15 cellular contexts compared by ENCODE assay signal in the genomic region with DNA sequence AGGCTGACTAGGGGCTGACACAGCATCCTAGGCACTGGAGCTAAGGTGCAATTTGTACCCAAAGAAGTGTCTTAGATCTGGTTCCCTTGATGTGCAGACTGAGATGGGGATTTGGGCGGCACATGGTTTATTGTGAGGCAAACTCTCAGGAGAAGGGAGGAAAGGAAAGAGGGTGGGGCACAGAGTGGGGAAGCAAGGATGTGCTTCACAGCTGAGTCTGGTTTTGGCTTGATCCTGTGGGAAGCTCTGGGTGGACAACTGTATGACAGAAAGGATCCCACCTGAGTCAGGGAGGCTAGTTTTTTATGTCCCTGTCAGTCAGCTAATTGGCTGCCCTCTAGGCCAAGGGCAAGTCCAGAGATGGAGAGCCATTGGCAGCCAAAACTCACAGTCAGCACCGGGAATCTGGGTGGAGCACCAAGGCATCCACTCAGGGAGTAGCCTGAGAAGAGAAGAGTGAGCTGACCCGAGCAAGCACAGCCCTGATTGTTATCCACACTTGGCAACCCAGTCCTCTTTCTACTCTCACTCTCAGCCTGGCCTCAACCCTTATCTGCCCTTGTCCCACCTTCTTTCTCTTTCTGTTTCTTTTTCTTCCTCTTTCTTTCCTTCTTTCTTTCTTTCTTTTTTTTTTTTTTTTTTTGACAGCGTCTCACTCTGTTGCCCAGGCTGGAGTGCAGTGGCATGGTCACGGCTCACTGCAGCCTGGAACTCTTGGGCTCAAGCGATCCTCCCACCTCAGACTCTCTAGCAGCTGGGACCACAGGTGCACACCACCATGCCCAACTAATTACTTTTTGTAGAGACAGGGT. TPM values are rescaled to one million over a fixed set of nuclear protein-coding genes. Genes with fewer than 3 reads are reported as not detected.
DNase-seq lines count a peak whose midpoint lies in the region; ATAC-seq and TF ChIP-seq lines count a peak whose summit lies in the region.
"Had no signal": no experiment of that assay in that cellular context is flagged by ENCODE, and none has a peak within 500 bp of the region (broad histone marks: within the 10 kb centered on the region; RNA-seq: fewer than 3 reads in every experiment).

No MANE protein-coding gene starts in this region.

- H4K8ac ChIP-seq in mesendoderm (ENCODE audit: low read depth, low read length), result peak overlapping the region; percentile 65

- H3K9ac ChIP-seq in mesendoderm (ENCODE audit: low read length), result no peak overlapping the region

- TF ChIP-seq CTCF in AG10803 (conservative IDR thresholded peaks at IDR 0.05; ENCODE audit: low read length), result no peak

- peaks cover 15% of the 10 kb centered on the region for H3K27me3 Mint-ChIP-seq in activated T-cell treated with anti-CD3 and anti-CD28 coated beads, Interleukin-2, amount 50 U/mL, for 24 hours
- peaks cover 42% of the 10 kb centered on the region for H3K27me3 Mint-ChIP-seq in stimulated activated memory B cell treated with anti-CD40 and anti-IgM and Interleukin-4, amounts not matched to agents 10 μg/mL and 1 μg/mL and 100 μg/mL, for 72 hours

- H3K27ac Mint-ChIP-seq in activated T-cell treated with anti-CD3 and anti-CD28 coated beads, Interleukin-2, amount 50 U/mL, for 24 hours, result no peak overlapping the region
- no peak overlapping the region for H3K27ac Mint-ChIP-seq in stimulated activated memory B cell treated with anti-CD40 and anti-IgM and Interleukin-4, amounts not matched to agents 10 μg/mL and 1 μg/mL and 100 μg/mL, for 72 hours
- H3K27ac Mint-ChIP-seq: activated CD4-positive, alpha-beta T cell treated with anti-CD3 and anti-CD28 coated beads, Interleukin-2, amount 10 ng/mL, durations not matched to agents 7 days and 5 days; activated T-helper 1 cell treated with anti-CD3 and anti-CD28 coated beads, Interleukin-12 subunit alpha, Interleukin-12 subunit beta, Interleukin-2, Interleukin-4 antibody, amounts not matched to agents 30 ng/mL and 10 ng/mL and 1 ng/mL, durations not matched to agents 14 hours and 24 hours and 36 hours; mesothelial cell of epicardium had no signal

- H3K27ac ChIP-seq in mesendoderm (ENCODE audit: low read depth, low read length), result no peak overlapping the region

- no peaks in the 10 kb centered on the region for H3K79me2 ChIP-seq in mesendoderm (ENCODE audit: control insufficient read depth, insufficient read depth, low read length)

- no peak overlapping the region for H4K5ac ChIP-seq in mesendoderm (ENCODE audit: low read length)

- DNase-seq in AG10803 (ENCODE audit: low read depth), result peak; percentile 33
- DNase-seq in MG63, result peak; percentile 60
- DNase-seq in mesendoderm, result no peak
- no peak for DNase-seq in activated T-cell treated with anti-CD3 and anti-CD28 coated beads, Interleukin-2, amount 50 U/mL, for 24 hours
- DNase-seq: activated CD4-positive, alpha-beta T cell treated with anti-CD3 and anti-CD28 coated beads, Interleukin-2, amount 10 ng/mL, durations not matched to agents 7 days and 5 days; NCI-H2227 treated with DMSO at 0.1 percent for 48 hours; stimulated activated CD4-positive, alpha-beta T cell treated with anti-CD3 and anti-CD28 coated beads, Interleukin-2, amount 100 ng/mL, for 24 hours; T-helper 1 cell had no signal

- H3K36me3 ChIP-seq in MG63 (peaks cover 9% of the 10 kb centered on the region), mesendoderm (ENCODE audit: control insufficient read depth, insufficient read depth, low read length) (no peaks in the 10 kb centered on the region)

- H3K9me3 Mint-ChIP-seq in activated T-cell treated with anti-CD3 and anti-CD28 coated beads, Interleukin-2, amount 50 U/mL, for 24 hours, result no peaks in the 10 kb centered on the region
- no peaks in the 10 kb centered on the region for H3K9me3 Mint-ChIP-seq in stimulated activated memory B cell treated with anti-CD40 and anti-IgM and Interleukin-4, amounts not matched to agents 10 μg/mL and 1 μg/mL and 100 μg/mL, for 72 hours
- H3K9me3 Mint-ChIP-seq: activated CD4-positive, alpha-beta T cell treated with anti-CD3 and anti-CD28 coated beads, Interleukin-2, amount 10 ng/mL, durations not matched to agents 7 days and 5 days; activated T-helper 1 cell treated with anti-CD3 and anti-CD28 coated beads, Interleukin-12 subunit alpha, Interleukin-12 subunit beta, Interleukin-2, Interleukin-4 antibody, amounts not matched to agents 30 ng/mL and 10 ng/mL and 1 ng/mL, durations not matched to agents 14 hours and 24 hours and 36 hours; mesothelial cell of epicardium had no signal

- H3K4me3 Mint-ChIP-seq in activated T-cell treated with anti-CD3 and anti-CD28 coated beads, Interleukin-2, amount 50 U/mL, for 24 hours, result no peak overlapping the region
- H3K4me3 Mint-ChIP-seq in stimulated activated memory B cell treated with anti-CD40 and anti-IgM and Interleukin-4, amounts not matched to agents 10 μg/mL and 1 μg/mL and 100 μg/mL, for 72 hours, result no peak overlapping the region
- H3K4me3 Mint-ChIP-seq: activated CD4-positive, alpha-beta T cell treated with anti-CD3 and anti-CD28 coated beads, Interleukin-2, amount 10 ng/mL, durations not matched to agents 7 days and 5 days; activated T-helper 1 cell treated with anti-CD3 and anti-CD28 coated beads, Interleukin-12 subunit alpha, Interleukin-12 subunit beta, Interleukin-2, Interleukin-4 antibody, amounts not matched to agents 30 ng/mL and 10 ng/mL and 1 ng/mL, durations not matched to agents 14 hours and 24 hours and 36 hours; mesothelial cell of epicardium had no signal

- no peak overlapping the region for H3K4me3 ChIP-seq in AG10803 (ENCODE audit: low read length)
- no peak overlapping the region for H3K4me3 ChIP-seq in MG63
- H3K4me3 ChIP-seq in mesendoderm (ENCODE audit: low read length), result no peak overlapping the region

- H3K27me3 ChIP-seq in MG63 (no peaks in the 10 kb centered on the region), mesendoderm (ENCODE audit: insufficient read depth, low read length, poor library complexity) (no peaks in the 10 kb centered on the region)

- no CpG with 5 or more reads among the region's 6 CpGs for WGBS in mesendoderm (ENCODE audit: extremely low coverage, insufficient coverage, low lambda C conversion rate)

- peak overlapping the region; percentile 60 for H3K4ac ChIP-seq in mesendoderm (ENCODE audit: low read depth, low read length)

- H3K23ac ChIP-seq in mesendoderm (ENCODE audit: low read length), result no peak overlapping the region

- peak overlapping the region; percentile 54 for H3K18ac ChIP-seq in mesendoderm (ENCODE audit: low read length)

- no peaks in the 10 kb centered on the region for H3K9me3 ChIP-seq in MG63

- ATAC-seq in esophagus mucosa, result peak; percentile 56
- ATAC-seq in GM18907 (IDR thresholded peaks at IDR 0.05; ENCODE audit: unreplicated experiment), result no peak
- no peak for ATAC-seq in HG02798 (IDR thresholded peaks at IDR 0.05; ENCODE audit: poor library complexity, unreplicated experiment)
- ATAC-seq in stimulated activated memory B cell treated with anti-CD40 and anti-IgM and Interleukin-4, amounts not matched to agents 10 μg/mL and 1 μg/mL and 100 μg/mL, for 72 hours, result no peak
- ATAC-seq: Panc1 had no signal

- H2BK15ac ChIP-seq in mesendoderm (replicated peaks; ENCODE audit: low read depth), result no peak overlapping the region

- no peak overlapping the region for H2BK5ac ChIP-seq in mesendoderm (ENCODE audit: low read length)

- peak overlapping the region; percentile 48 for H2BK120ac ChIP-seq in mesendoderm (ENCODE audit: low read depth, low read length)

- peaks cover 21% of the 10 kb centered on the region for H3K4me1 ChIP-seq in mesendoderm (ENCODE audit: control insufficient read depth, low read depth, low read length)

- H2AK5ac ChIP-seq in mesendoderm (ENCODE audit: low read length), result peak overlapping the region; percentile 43

- H3K56ac ChIP-seq in mesendoderm (ENCODE audit: low read length), result peak overlapping the region; percentile 26

- no peak overlapping the region for H3K4me2 ChIP-seq in mesendoderm (ENCODE audit: low read length)

- H3K36me3 Mint-ChIP-seq in activated T-cell treated with anti-CD3 and anti-CD28 coated beads, Interleukin-2, amount 50 U/mL, for 24 hours (ENCODE audit: low read depth), result no peaks in the 10 kb centered on the region
- no peaks in the 10 kb centered on the region for H3K36me3 Mint-ChIP-seq in stimulated activated memory B cell treated with anti-CD40 and anti-IgM and Interleukin-4, amounts not matched to agents 10 μg/mL and 1 μg/mL and 100 μg/mL, for 72 hours
- H3K36me3 Mint-ChIP-seq: mesothelial cell of epicardium had no signal

- no peaks in the 10 kb centered on the region for H3K4me1 Mint-ChIP-seq in activated T-cell treated with anti-CD3 and anti-CD28 coated beads, Interleukin-2, amount 50 U/mL, for 24 hours (ENCODE audit: low read depth)
- H3K4me1 Mint-ChIP-seq in stimulated activated memory B cell treated with anti-CD40 and anti-IgM and Interleukin-4, amounts not matched to agents 10 μg/mL and 1 μg/mL and 100 μg/mL, for 72 hours, result peaks cover 7% of the 10 kb centered on the region
- H3K4me1 Mint-ChIP-seq: activated CD4-positive, alpha-beta T cell treated with anti-CD3 and anti-CD28 coated beads, Interleukin-2, amount 10 ng/mL, durations not matched to agents 7 days and 5 days had no signal

- H3K79me1 ChIP-seq in mesendoderm (ENCODE audit: low read length), result no peaks in the 10 kb centered on the region

RNA-seq across cellular contexts. Expression of a gene that starts 12.0 kb away (rescaled TPM):
- 28.8 and 47.4 TPM in 2 replicates for total RNA-seq in MG63 (2014; rRNA removed; shearing (Covaris generic); ENCODE audit: low replicate concordance)
- 123 TPM for total RNA-seq in esophagus mucosa
- 12.7 TPM for polyA plus RNA-seq in mesendoderm (2013, experiment 1 of 2)
- polyA plus RNA-seq in mesendoderm (2013, experiment 2 of 2), result 11.4 TPM

Comparison
In these comparisons a context has a peak if more than half of its experiments do, and no peak if none do; other contexts are left out.
1. DNase-seq: peak in AG10803 (single experiment) and MG63 (single experiment); none in mesendoderm (single experiment) and activated T-cell treated with anti-CD3 and anti-CD28 coated beads, Interleukin-2, amount 50 U/mL, for 24 hours (single experiment).